Comparison of ENCODE assay signal across 8 cellular contexts in genomic region chr18:74495581-74496507, GRCh38. TPM values are rescaled to one million over a fixed set of nuclear protein-coding genes. Genes with fewer than 3 reads are reported as not detected.
A peak's percentile ranks its signal among the peaks of the same experiment; 100 is the strongest.
DNase-seq lines count a peak whose midpoint lies in the region; ATAC-seq lines count a peak whose summit lies in the region.

Gene CNDP2, plus strand, starts transcription at chr18:74496363. Its CDS starts 3,611 bp downstream, at chr18:74499974.

- H3K27ac Mint-ChIP-seq in activated naive CD4-positive, alpha-beta T cell treated with anti-CD3 and anti-CD28 coated beads, Interleukin-2, amount 50 U/mL, for 72 hours: peak within 1 kb of the TSS; percentile 86 to 96

- H3K9me3 Mint-ChIP-seq in activated naive CD4-positive, alpha-beta T cell treated with anti-CD3 and anti-CD28 coated beads, Interleukin-2, amount 50 U/mL, for 72 hours: no peaks in the 10 kb centered on the region

- peak within 1 kb of the TSS; percentile 98 for H3K4me3 ChIP-seq in GM08714 (ENCODE audit: low read length)

- ATAC-seq in HG02610 (IDR thresholded peaks at IDR 0.05; ENCODE audit: unreplicated experiment): peak; percentile 73
- ATAC-seq in activated naive CD4-positive, alpha-beta T cell treated with anti-CD3 and anti-CD28 coated beads, Interleukin-2, amount 50 U/mL, for 72 hours: peak; percentile 72 to 83

- peak; percentile 99 for DNase-seq in NCI-H1092 treated with DMSO at 0.1 percent for 48 hours (lab: John Stamatoyannopoulos, UW)
- DNase-seq in SKM-1 (lab: John Stamatoyannopoulos, UW; ENCODE audit: unreplicated experiment): peak; percentile 93
- peak; percentile 99 to 100 for DNase-seq in activated naive CD4-positive, alpha-beta T cell treated with anti-CD3 and anti-CD28 coated beads, Interleukin-2, amount 50 U/mL, for 72 hours (ENCODE audit: low spot score in 2 of 2)
- DNase-seq in globus pallidus (ENCODE audit: low spot score): peak; percentile 100
- peak; percentile 99 for DNase-seq in occipital lobe (lab: John Stamatoyannopoulos, UW)

- peak within 1 kb of the TSS; percentile 82 for H3K27ac ChIP-seq in temporal lobe (ENCODE audit: low read depth, low read length)

- H3K36me3 Mint-ChIP-seq in activated naive CD4-positive, alpha-beta T cell treated with anti-CD3 and anti-CD28 coated beads, Interleukin-2, amount 50 U/mL, for 72 hours: peaks cover 12 to 23% of the 10 kb centered on the region in 2 donors

RNA-seq across cellular contexts. Expression of gene CNDP2, which starts in this region (rescaled TPM):
- total RNA-seq in activated naive CD4-positive, alpha-beta T cell treated with anti-CD3 and anti-CD28 coated beads, Interleukin-2, amount 50 U/mL, for 72 hours: 100 to 1,000 TPM; 125 to 133 TPM
- 32.6 TPM for total RNA-seq in occipital lobe
- 35.7 TPM for total RNA-seq in temporal lobe

Comparison
In these comparisons a context has a peak if more than half of its experiments do, and no peak if none do; other contexts are left out.
1. Peak in every context shown above with its lines: DNase-seq, ATAC-seq, H3K4me3 ChIP-seq and H3K27ac ChIP-seq.